In the genomic region with DNA sequence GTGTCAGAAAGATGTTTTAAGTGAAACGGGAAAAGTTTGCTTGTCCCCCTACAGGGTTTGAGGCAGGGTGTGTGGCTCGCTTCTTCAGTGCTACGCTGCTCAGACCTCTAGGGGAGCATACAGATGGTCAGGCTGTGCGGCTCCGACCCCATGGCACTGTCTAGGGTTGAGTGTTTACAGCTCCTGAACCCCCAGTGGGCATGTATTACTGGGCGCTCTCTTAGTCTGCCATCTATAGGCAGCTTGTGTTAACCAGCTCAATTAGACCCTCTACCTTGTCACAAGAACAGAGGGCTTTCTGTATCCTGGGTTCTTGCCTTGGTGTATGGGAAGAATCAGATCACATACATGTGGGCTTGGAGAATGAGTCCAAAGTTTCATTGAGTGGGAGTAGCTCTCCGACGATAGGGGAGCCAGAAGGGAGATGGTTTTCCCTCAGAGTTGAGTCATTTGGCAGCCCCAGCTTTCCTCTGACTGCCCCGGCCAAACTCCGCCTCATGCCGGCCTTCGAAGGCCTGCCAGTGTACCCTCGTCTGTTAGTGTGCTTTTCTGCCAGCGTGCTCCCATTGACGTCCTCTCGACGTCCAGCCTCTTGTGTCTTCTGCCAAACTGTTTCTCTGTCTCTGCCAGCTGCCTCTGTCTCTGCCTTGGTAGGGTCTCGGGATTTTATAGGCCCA, we compare ENCODE assay signal across 19 cellular contexts. TPM values are rescaled to one million over a fixed set of nuclear protein-coding genes. Genes with fewer than 3 reads are reported as not detected.
DNase-seq lines count a peak whose midpoint lies in the region; ATAC-seq and TF ChIP-seq lines count a peak whose summit lies in the region.
"Had no signal": no experiment of that assay in that cellular context is flagged by ENCODE, and none has a peak within 500 bp of the region (broad histone marks: within the 10 kb centered on the region; RNA-seq: fewer than 3 reads in every experiment).

No MANE protein-coding gene starts in this region.

- TF ChIP-seq CTCF in choroid plexus epithelial cell (conservative IDR thresholded peaks at IDR 0.05; ENCODE audit: low read depth, low read length) = peak; percentile 43
- peak; percentile 6 for TF ChIP-seq CTCF in osteocyte (IDR thresholded peaks at IDR 0.05)

- H3K9me3 Mint-ChIP-seq in osteocyte (ENCODE audit: unreplicated experiment) = no peaks in the 10 kb centered on the region
- H3K9me3 Mint-ChIP-seq in activated naive CD8-positive, alpha-beta T cell treated with anti-CD3 and anti-CD28 coated beads, Interleukin-2, amount 50 U/mL, for 24 hours = no peaks in the 10 kb centered on the region

- DNase-seq in NCI-H748 (lab: John Stamatoyannopoulos, UW; ENCODE audit: unreplicated experiment) = peak; percentile 31
- no peak for DNase-seq in NCI-H748 treated with DMSO at 0.1 percent for 48 hours (lab: John Stamatoyannopoulos, UW)
- DNase-seq in NCI-H446 treated with DMSO at 0.1 percent for 48 hours (lab: John Stamatoyannopoulos, UW) = peak; percentile 94
- DNase-seq in choroid plexus epithelial cell (ENCODE audit: low read depth) = peak; percentile 32
- no peak for DNase-seq in osteocyte (ENCODE audit: extremely low spot score, unreplicated experiment)
- DNase-seq in activated naive CD8-positive, alpha-beta T cell treated with anti-CD3 and anti-CD28 coated beads, Interleukin-2, amount 50 U/mL, for 24 hours = no peak
- DNase-seq: ACHN; activated CD4-positive, alpha-beta T cell treated with anti-CD3 and anti-CD28 coated beads, Interleukin-2, amount 50 U/mL, for 4 hours; activated gamma-delta T cell treated with Interleukin-2 at 50 U/mL for 16 hours; Calu3; foreskin melanocyte; left colon; MV-4-11; NCI-H774; stimulated activated CD4-positive, alpha-beta T cell treated with anti-CD3 and anti-CD28 coated beads, Interleukin-12 subunit alpha, Interleukin-12 subunit beta, amount 100 ng/mL, for 4 hours; transverse colon had no signal

- H3K4me3 ChIP-seq in choroid plexus epithelial cell (ENCODE audit: low read depth, low read length) = no peak overlapping the region
- H3K4me3 ChIP-seq: transverse colon had no signal

- no peaks in the 10 kb centered on the region for H3K27me3 Mint-ChIP-seq in osteocyte (ENCODE audit: unreplicated experiment)
- H3K27me3 Mint-ChIP-seq in activated naive CD8-positive, alpha-beta T cell treated with anti-CD3 and anti-CD28 coated beads, Interleukin-2, amount 50 U/mL, for 24 hours = no peaks in the 10 kb centered on the region
- H3K27me3 Mint-ChIP-seq: central memory CD8-positive, alpha-beta T cell had no signal

- no peaks in the 10 kb centered on the region for H3K36me3 Mint-ChIP-seq in osteocyte (ENCODE audit: unreplicated experiment)
- H3K36me3 Mint-ChIP-seq in activated naive CD8-positive, alpha-beta T cell treated with anti-CD3 and anti-CD28 coated beads, Interleukin-2, amount 50 U/mL, for 24 hours (ENCODE audit: low read depth) = no peaks in the 10 kb centered on the region

- peaks cover 42% of the 10 kb centered on the region for H3K4me1 Mint-ChIP-seq in osteocyte (ENCODE audit: unreplicated experiment)
- peaks cover 7% of the 10 kb centered on the region for H3K4me1 Mint-ChIP-seq in activated naive CD8-positive, alpha-beta T cell treated with anti-CD3 and anti-CD28 coated beads, Interleukin-2, amount 50 U/mL, for 24 hours
- H3K4me1 Mint-ChIP-seq: central memory CD8-positive, alpha-beta T cell had no signal

- peak overlapping the region; percentile 15 for H3K27ac Mint-ChIP-seq in osteocyte (ENCODE audit: unreplicated experiment)
- H3K27ac Mint-ChIP-seq in activated naive CD8-positive, alpha-beta T cell treated with anti-CD3 and anti-CD28 coated beads, Interleukin-2, amount 50 U/mL, for 24 hours = no peak overlapping the region

- H3K4me3 Mint-ChIP-seq in osteocyte (ENCODE audit: unreplicated experiment) = no peak overlapping the region
- H3K4me3 Mint-ChIP-seq in activated naive CD8-positive, alpha-beta T cell treated with anti-CD3 and anti-CD28 coated beads, Interleukin-2, amount 50 U/mL, for 24 hours = no peak overlapping the region
- H3K4me3 Mint-ChIP-seq: central memory CD8-positive, alpha-beta T cell had no signal

- ATAC-seq in activated naive CD8-positive, alpha-beta T cell treated with anti-CD3 and anti-CD28 coated beads, Interleukin-2, amount 50 U/mL, for 24 hours = no peak
- no peak for ATAC-seq in HG03108 (IDR thresholded peaks at IDR 0.05; ENCODE audit: unreplicated experiment)
- ATAC-seq in GM18870 (IDR thresholded peaks at IDR 0.05; ENCODE audit: unreplicated experiment) = no peak
- ATAC-seq: left colon had no signal

RNA-seq across cellular contexts. Expression of gene ADGRL4, which starts 38.6 kb away (rescaled TPM):
- total RNA-seq in osteocyte = 8.2 and 9.5 TPM in 2 replicates
- total RNA-seq: Calu3 had no signal

Comparison
In these comparisons a context has a peak if more than half of its experiments do, and no peak if none do; other contexts are left out.
1. DNase-seq: peak in NCI-H748 (single experiment), NCI-H446 treated with DMSO at 0.1 percent for 48 hours (single experiment) and choroid plexus epithelial cell (single experiment); none in NCI-H748 treated with DMSO at 0.1 percent for 48 hours (single experiment), osteocyte (single experiment) and activated naive CD8-positive, alpha-beta T cell treated with anti-CD3 and anti-CD28 coated beads, Interleukin-2, amount 50 U/mL, for 24 hours (single experiment).